1 cellular context compared by ENCODE assay signal in the genomic region with DNA sequence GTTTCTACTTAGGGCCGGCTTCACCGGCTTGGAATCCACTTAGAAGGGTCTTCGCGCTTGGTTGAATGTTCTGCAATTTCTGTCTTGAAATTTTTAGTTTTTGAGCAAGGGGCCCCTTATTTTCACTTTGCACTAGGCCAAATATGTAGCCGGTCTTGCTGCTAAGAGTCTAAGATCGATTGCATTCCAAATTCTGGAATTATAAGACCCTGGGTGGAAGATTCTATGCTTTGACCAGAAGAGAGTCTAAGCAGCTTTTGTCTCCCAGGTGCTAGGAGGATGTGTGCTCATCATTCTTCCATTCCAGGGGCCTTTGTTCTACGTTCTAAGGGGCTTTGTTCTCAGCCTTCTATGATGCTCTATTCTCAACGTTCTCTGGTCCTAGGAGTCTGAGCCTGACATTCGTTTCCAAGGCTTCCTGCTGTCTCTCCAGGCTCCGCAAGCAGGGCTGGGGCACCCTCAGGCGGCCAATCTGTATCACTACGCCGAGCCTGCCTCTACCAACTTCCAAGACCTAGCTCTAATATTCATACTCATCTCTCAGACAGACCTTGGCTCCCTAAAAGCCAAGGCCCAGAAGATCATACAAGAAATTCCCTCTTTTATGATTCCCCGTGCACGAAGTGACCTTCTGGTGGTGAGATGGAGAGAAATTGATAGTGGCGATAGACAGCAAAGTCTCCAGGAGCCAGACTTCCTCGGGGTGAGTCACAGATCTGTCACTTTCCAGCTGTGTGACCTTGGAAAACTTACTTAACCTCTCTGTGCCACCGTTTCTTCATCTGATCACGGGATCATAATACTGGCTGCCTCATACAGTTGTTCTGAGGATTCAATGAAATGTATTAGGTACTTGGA.
TF ChIP-seq lines count a peak whose summit lies in the region.

No MANE protein-coding gene starts in this region.

TF ChIP-seq in HCT116, 20 proteins besides CTCF, POLR2A, EP300 and RAD21:
- TF ChIP-seq SP1 (IDR thresholded peaks at IDR 0.05; ENCODE audit: low read depth) (no peak), SRF (IDR thresholded peaks at IDR 0.05; ENCODE audit: low read depth) (no peak), EZH2phosphoT487 (IDR thresholded peaks at IDR 0.05; ENCODE audit: borderline replicate concordance) (no peak), CEBPB (IDR thresholded peaks at IDR 0.05; ENCODE audit: low read depth) (no peak), YY1 (IDR thresholded peaks at IDR 0.05; ENCODE audit: extremely low read depth, insufficient replicate concordance, low read depth, low read length) (no peak), TCF7L2 (IDR thresholded peaks at IDR 0.05; ENCODE audit: borderline replicate concordance, extremely low read depth, insufficient read depth, insufficient read length) (no peak), JUND (IDR thresholded peaks at IDR 0.05) (no peak), ZFX (IDR thresholded peaks at IDR 0.05) (no peak), ZNF274 (IDR thresholded peaks at IDR 0.05; ENCODE audit: low read depth, low read length) (no peak), SIN3A (IDR thresholded peaks at IDR 0.05; ENCODE audit: low read depth) (no peak), EGR1 (IDR thresholded peaks at IDR 0.05; ENCODE audit: low read depth) (no peak), EZH2 (IDR thresholded peaks at IDR 0.05) (no peak), FOSL1 (IDR thresholded peaks at IDR 0.05; ENCODE audit: low read depth) (no peak), POLR2AphosphoS5 (IDR thresholded peaks at IDR 0.05; ENCODE audit: low read depth, low read length) (no peak)
- TF ChIP-seq, protein P1, sequence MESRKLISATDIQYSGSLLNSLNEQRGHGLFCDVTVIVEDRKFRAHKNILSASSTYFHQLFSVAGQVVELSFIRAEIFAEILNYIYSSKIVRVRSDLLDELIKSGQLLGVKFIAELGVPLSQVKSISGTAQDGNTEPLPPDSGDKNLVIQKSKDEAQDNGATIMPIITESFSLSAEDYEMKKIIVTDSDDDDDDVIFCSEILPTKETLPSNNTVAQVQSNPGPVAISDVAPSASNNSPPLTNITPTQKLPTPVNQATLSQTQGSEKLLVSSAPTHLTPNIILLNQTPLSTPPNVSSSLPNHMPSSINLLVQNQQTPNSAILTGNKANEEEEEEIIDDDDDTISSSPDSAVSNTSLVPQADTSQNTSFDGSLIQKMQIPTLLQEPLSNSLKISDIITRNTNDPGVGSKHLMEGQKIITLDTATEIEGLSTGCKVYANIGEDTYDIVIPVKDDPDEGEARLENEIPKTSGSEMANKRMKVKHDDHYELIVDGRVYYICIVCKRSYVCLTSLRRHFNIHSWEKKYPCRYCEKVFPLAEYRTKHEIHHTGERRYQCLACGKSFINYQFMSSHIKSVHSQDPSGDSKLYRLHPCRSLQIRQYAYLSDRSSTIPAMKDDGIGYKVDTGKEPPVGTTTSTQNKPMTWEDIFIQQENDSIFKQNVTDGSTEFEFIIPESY (IDR thresholded peaks at IDR 0.05; ENCODE audit: extremely low read depth, insufficient replicate concordance, low read length): no peak
- TF ChIP-seq, protein P2, sequence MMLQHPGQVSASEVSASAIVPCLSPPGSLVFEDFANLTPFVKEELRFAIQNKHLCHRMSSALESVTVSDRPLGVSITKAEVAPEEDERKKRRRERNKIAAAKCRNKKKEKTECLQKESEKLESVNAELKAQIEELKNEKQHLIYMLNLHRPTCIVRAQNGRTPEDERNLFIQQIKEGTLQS (IDR thresholded peaks at IDR 0.05): no peak
- TF ChIP-seq, protein P3, sequence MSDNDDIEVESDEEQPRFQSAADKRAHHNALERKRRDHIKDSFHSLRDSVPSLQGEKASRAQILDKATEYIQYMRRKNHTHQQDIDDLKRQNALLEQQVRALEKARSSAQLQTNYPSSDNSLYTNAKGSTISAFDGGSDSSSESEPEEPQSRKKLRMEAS (IDR thresholded peaks at IDR 0.05): no peak
